In the genomic region with DNA sequence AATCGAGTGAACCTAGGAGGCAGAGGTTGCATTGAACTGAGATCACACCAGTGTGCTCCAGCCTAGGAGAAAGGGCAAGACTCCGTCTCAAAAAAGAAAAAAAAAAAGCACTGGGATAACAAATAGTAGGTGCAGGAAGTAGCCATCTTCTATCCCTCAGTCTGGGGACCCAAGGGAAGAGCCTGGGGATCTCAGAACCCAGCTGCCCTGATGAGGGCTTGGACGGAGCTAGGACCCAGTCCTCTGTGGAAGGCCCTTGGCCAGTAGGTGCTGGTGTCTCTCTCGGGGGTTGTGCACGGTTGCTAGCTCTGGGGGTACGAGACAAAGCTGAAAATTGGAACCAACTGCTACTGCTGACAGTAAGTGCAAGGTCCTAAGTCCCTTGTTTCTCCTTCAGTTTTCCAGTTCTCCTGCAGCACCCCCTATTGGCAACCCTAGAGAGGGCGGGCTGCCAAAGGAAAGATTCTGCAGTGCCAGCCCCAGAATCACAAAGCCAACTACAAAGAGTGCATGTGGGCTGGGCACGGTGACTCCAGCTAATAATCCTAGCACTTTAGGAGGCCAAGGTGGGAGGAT, we compare ENCODE assay signal across 8 cellular contexts. TPM values are rescaled to one million over a fixed set of nuclear protein-coding genes. Genes with fewer than 3 reads are reported as not detected.
DNase-seq lines count a peak whose midpoint lies in the region; ATAC-seq, FAIRE-seq and TF ChIP-seq lines count a peak whose summit lies in the region.

No MANE protein-coding gene starts in this region.

- TF ChIP-seq CTCF in HFF-Myc (IDR thresholded peaks at IDR 0.05; ENCODE audit: low read depth, low read length, missing control alignments) (peak; percentile 67), RWPE2 (IDR thresholded peaks at IDR 0.05; ENCODE audit: poor library complexity, severe bottlenecking) (peak; percentile 48), mammary epithelial cell (conservative IDR thresholded peaks at IDR 0.05 in 1 of 2, IDR thresholded peaks at IDR 0.05 in 1 of 2; ENCODE audit: extremely low read depth in 1 of 2, insufficient read depth in 1 of 2, low read depth in 1 of 2, low read length in 2 of 2) (peak; percentile 71 to 81), kidney (IDR thresholded peaks at IDR 0.05; ENCODE audit: borderline replicate concordance, extremely low read depth, insufficient read depth) (peak; percentile 36)

- H3K4me1 ChIP-seq in RWPE2 (ENCODE audit: insufficient read depth, poor library complexity, severe bottlenecking): no peaks in the 10 kb centered on the region
- no peaks in the 10 kb centered on the region for H3K4me1 ChIP-seq in mammary epithelial cell (ENCODE audit: insufficient read depth, low read length)
- no peaks in the 10 kb centered on the region for H3K4me1 ChIP-seq in kidney (ENCODE audit: control insufficient read depth in 1 of 2, insufficient read depth in 1 of 2, low read depth in 1 of 2, low read length in 2 of 2)

- FAIRE-seq in kidney (lab: Jason Lieb, UNC): no peak

- H4K20me1 ChIP-seq in mammary epithelial cell (ENCODE audit: insufficient read depth, low read length): no peaks in the 10 kb centered on the region

- intact Hi-C loops in mammary epithelial cell (cut with micrococcal nuclease) (loop anchor here (1.0 to 5.0 kb wide), 5 partner anchors 120 to 278 kb away; partner anchors contain the start of genes LZIC, NMNAT1 and UBE4B), kidney (cut with DNase I) (no loop called here)

- CTCF ChIA-PET in mammary epithelial cell (lab: Charles Lee; ENCODE audit: low non-redundant PET): interaction anchor here (0.5 to 0.6 kb wide), 2 partner anchors 202 to 203 kb away, joined by 4 to 5 read pairs; no protein-coding TSS in a partner anchor

- no peak overlapping the region for H3K27ac ChIP-seq in RWPE2 (ENCODE audit: poor library complexity, severe bottlenecking)
- H3K27ac ChIP-seq in mammary epithelial cell (ENCODE audit: insufficient read depth, low read depth, low read length): no peak overlapping the region
- no peak overlapping the region for H3K27ac ChIP-seq in kidney (ENCODE audit: low read depth in 2 of 2, low read length in 2 of 2)

- H3K9ac ChIP-seq in mammary epithelial cell (ENCODE audit: insufficient read depth, low read length) (no peak overlapping the region), kidney (ENCODE audit: low read length in 2 of 2) (no peak overlapping the region)

- no TSS peak for BruUV-seq in mammary epithelial cell (replicated peaks; lab: Mats Ljungman, UMichigan)

- DNase-seq in CD1c-positive myeloid dendritic cell (ENCODE audit: extremely low spot score) (peak; percentile 38), HFF-Myc (ENCODE audit: extremely low read depth, low read depth) (no peak), RWPE2 (ENCODE audit: low spot score) (no peak), mammary epithelial cell (peak; percentile 40), kidney (no peak), NCI-H187 (lab: John Stamatoyannopoulos, UW) (no peak)
- DNase-seq in stimulated activated CD4-positive, alpha-beta T cell treated with anti-CD3 and anti-CD28 coated beads, Interleukin-4, amount 100 ng/mL, for 48 hours (ENCODE audit: low read depth in 2 of 2): peak; percentile 29 to 38

- no peaks in the 10 kb centered on the region for H3K79me2 ChIP-seq in mammary epithelial cell (ENCODE audit: insufficient read depth, low read length)

- no peak overlapping the region for H2AFZ ChIP-seq in mammary epithelial cell (ENCODE audit: low read depth, low read length)

- 76% methylated on average over 7 of the region's 8 CpGs for WGBS in mammary epithelial cell (ENCODE audit: low coverage, missing lambda C conversion rate)

- in situ Hi-C loops in mammary epithelial cell (cut with MboI; ENCODE audit: low sequenced_read_pairs in 2 of 2): no loop called here

- H3K27me3 ChIP-seq in RWPE2 (ENCODE audit: insufficient read depth, poor library complexity, severe bottlenecking) (no peaks in the 10 kb centered on the region), mammary epithelial cell (ENCODE audit: insufficient read depth, low read length) (no peaks in the 10 kb centered on the region)

- H3K4me3 ChIP-seq in HFF-Myc (replicated peaks; ENCODE audit: low read depth, low read length) (no peak overlapping the region), RWPE2 (ENCODE audit: severe bottlenecking) (no peak overlapping the region), mammary epithelial cell (replicated peaks in 1 of 3; ENCODE audit: insufficient read depth in 1 of 3, low read depth in 2 of 3, low read length in 3 of 3) (no peak overlapping the region), kidney (ENCODE audit: low read length in 2 of 2) (no peak overlapping the region)

- ATAC-seq in RWPE2 (ENCODE audit: low read depth) (no peak), HG03175 (IDR thresholded peaks at IDR 0.05; ENCODE audit: unreplicated experiment) (no peak)

- H3K36me3 ChIP-seq in RWPE2 (ENCODE audit: low read depth) (peaks cover 7% of the 10 kb centered on the region), mammary epithelial cell (ENCODE audit: insufficient read depth, low read length) (peaks cover 3% of the 10 kb centered on the region), kidney (ENCODE audit: control insufficient read depth in 1 of 2, insufficient read depth in 2 of 2, low read length in 2 of 2) (peaks cover 5 to 6% of the 10 kb centered on the region in 2 donors)

- dilution Hi-C loops in mammary epithelial cell (cut with HindIII; ENCODE audit: low sequenced_read_pairs): no loop called here

- no peaks in the 10 kb centered on the region for H3K9me3 ChIP-seq in RWPE2 (ENCODE audit: severe bottlenecking)
- no peaks in the 10 kb centered on the region for H3K9me3 ChIP-seq in mammary epithelial cell (replicated peaks; ENCODE audit: insufficient read depth, low read length)
- H3K9me3 ChIP-seq in kidney (ENCODE audit: control insufficient read depth in 1 of 2, low read length in 2 of 2): no peaks in the 10 kb centered on the region

- no peak overlapping the region for H3K4me2 ChIP-seq in mammary epithelial cell (ENCODE audit: insufficient read depth, low read depth, low read length)

RNA-seq across cellular contexts. Expression of gene KIF1B, which starts 57.6 kb away (rescaled TPM):
- total RNA-seq in mammary epithelial cell: 10 to 100 TPM; 24.7 to 36.2 TPM
- polyA plus RNA-seq in mammary epithelial cell: 13.3 TPM
- polyA minus RNA-seq in mammary epithelial cell: 36.9 TPM
- 46.4 TPM for total RNA-seq in kidney
- polyA plus RNA-seq in kidney (ENCODE audit: insufficient read depth, low read depth, low replicate concordance): 8.0 TPM

Comparison
In these comparisons a context has a peak if more than half of its experiments do, and no peak if none do; other contexts are left out.
1. DNase-seq: peak in CD1c-positive myeloid dendritic cell (single experiment), mammary epithelial cell (single experiment) and stimulated activated CD4-positive, alpha-beta T cell treated with anti-CD3 and anti-CD28 coated beads, Interleukin-4, amount 100 ng/mL, for 48 hours (2 of 2); none in HFF-Myc (single experiment), RWPE2 (single experiment), kidney (single experiment) and NCI-H187 (0 of 2).
2. Peak in every context shown above with its lines, with median percentiles within 50 percentile points of each other: CTCF ChIP-seq.